Comparison of ENCODE assay signal across 13 cellular contexts in genomic region chr1:47555841-47556616, GRCh38.
"Had no signal": no experiment of that assay in that cellular context is flagged by ENCODE, and none has a peak within 500 bp of the region (broad histone marks: within the 10 kb centered on the region; RNA-seq: fewer than 3 reads in every experiment).

No MANE protein-coding gene starts in this region.

- H3K9ac ChIP-seq: parathyroid adenoma had no signal

- H3K9me3 ChIP-seq: gastrocnemius medialis had no signal

- H3K4me1 ChIP-seq: gastrocnemius medialis, parathyroid adenoma had no signal

- H3K27ac ChIP-seq: gastrocnemius medialis, parathyroid adenoma, skin epidermis had no signal

- H3K4me3 ChIP-seq: gastrocnemius medialis, skin epidermis had no signal

- DNase-seq: activated CD4-positive, alpha-beta memory T cell treated with anti-CD3 and anti-CD28 coated beads, Interleukin-2, amount 10 ng/mL, durations not matched to agents 7 days and 5 days; activated CD8-positive, alpha-beta memory T cell treated with anti-CD3 and anti-CD28 coated beads, Interleukin-2, amount 50 U/mL, for 4 hours; activated gamma-delta T cell treated with Interleukin-2 at 50 U/mL for 16 hours; activated naive CD8-positive, alpha-beta T cell treated with anti-CD3 and anti-CD28 coated beads, Interleukin-2, amount 10 ng/mL, durations not matched to agents 7 days and 5 days; activated T-cell treated with anti-CD3 and anti-CD28 coated beads, Interleukin-2, amount 50 U/mL, for 72 hours; anterior cingulate cortex; effector CD8-positive, alpha-beta T cell; gastrocnemius medialis; kidney; T1000; trophoblast cell had no signal

- H3K36me3 ChIP-seq: gastrocnemius medialis had no signal
